Comparison of ENCODE assay signal across 12 cellular contexts in genomic region chr1:222404710-222405109, GRCh38.
A peak's percentile ranks its signal among the peaks of the same experiment; 100 is the strongest.
DNase-seq lines count a peak whose midpoint lies in the region; ATAC-seq lines count a peak whose summit lies in the region.
"Had no signal": no experiment of that assay in that cellular context is flagged by ENCODE, and none has a peak within 500 bp of the region (broad histone marks: within the 10 kb centered on the region; RNA-seq: fewer than 3 reads in every experiment).

No MANE protein-coding gene starts in this region.

- peaks cover 8% of the 10 kb centered on the region for H3K9me3 Mint-ChIP-seq in activated CD4-positive, alpha-beta memory T cell treated with anti-CD3 and anti-CD28 coated beads, Interleukin-2, amount 10 ng/mL, durations not matched to agents 7 days and 5 days

- H3K27ac Mint-ChIP-seq in activated CD4-positive, alpha-beta memory T cell treated with anti-CD3 and anti-CD28 coated beads, Interleukin-2, amount 10 ng/mL, durations not matched to agents 7 days and 5 days: no peak overlapping the region

- CTCF ChIA-PET in activated CD4-positive, alpha-beta memory T cell treated with anti-CD3 and anti-CD28 coated beads, Interleukin-2, amount 10 ng/mL, durations not matched to agents 7 days and 5 days (lab: Charles Lee): no interaction called here

- no peaks in the 10 kb centered on the region for H3K36me3 Mint-ChIP-seq in activated CD4-positive, alpha-beta memory T cell treated with anti-CD3 and anti-CD28 coated beads, Interleukin-2, amount 10 ng/mL, durations not matched to agents 7 days and 5 days (ENCODE audit: low read depth)

- POLR2A ChIA-PET in activated CD4-positive, alpha-beta memory T cell treated with anti-CD3 and anti-CD28 coated beads, Interleukin-2, amount 10 ng/mL, durations not matched to agents 7 days and 5 days (lab: Charles Lee): no interaction called here

- no peaks in the 10 kb centered on the region for H3K9me3 ChIP-seq in MG63
- H3K9me3 ChIP-seq: colonic mucosa had no signal

- peaks cover 3% of the 10 kb centered on the region for H3K4me1 Mint-ChIP-seq in activated CD4-positive, alpha-beta memory T cell treated with anti-CD3 and anti-CD28 coated beads, Interleukin-2, amount 10 ng/mL, durations not matched to agents 7 days and 5 days

- H3K27me3 ChIP-seq in MG63: peaks cover 14% of the 10 kb centered on the region
- H3K27me3 ChIP-seq: colonic mucosa had no signal

- ATAC-seq in GM18498 (IDR thresholded peaks at IDR 0.05; ENCODE audit: unreplicated experiment) (peak; percentile 70), GM19463 (IDR thresholded peaks at IDR 0.05; ENCODE audit: unreplicated experiment) (peak; percentile 63), HG03103 (IDR thresholded peaks at IDR 0.05; ENCODE audit: low read depth, unreplicated experiment) (peak; percentile 88), HG03159 (IDR thresholded peaks at IDR 0.05; ENCODE audit: unreplicated experiment) (no peak), HG02763 (IDR thresholded peaks at IDR 0.05; ENCODE audit: unreplicated experiment) (no peak)

- no peak overlapping the region for H3K4me3 ChIP-seq in MG63
- H3K4me3 ChIP-seq: colonic mucosa, lung had no signal

- DNase-seq in activated CD4-positive, alpha-beta memory T cell treated with anti-CD3 and anti-CD28 coated beads, Interleukin-2, amount 10 ng/mL, durations not matched to agents 7 days and 5 days: no peak
- DNase-seq in superior temporal gyrus (ENCODE audit: extremely low spot score) (no peak), MG63 (no peak)
- DNase-seq: colonic mucosa, DMS153, NCI-H1417 had no signal

- peak overlapping the region; percentile 56 for H3K4me3 Mint-ChIP-seq in activated CD4-positive, alpha-beta memory T cell treated with anti-CD3 and anti-CD28 coated beads, Interleukin-2, amount 10 ng/mL, durations not matched to agents 7 days and 5 days

- H3K27me3 Mint-ChIP-seq in activated CD4-positive, alpha-beta memory T cell treated with anti-CD3 and anti-CD28 coated beads, Interleukin-2, amount 10 ng/mL, durations not matched to agents 7 days and 5 days: peaks cover 12% of the 10 kb centered on the region

- H3K36me3 ChIP-seq in MG63: no peaks in the 10 kb centered on the region
- H3K36me3 ChIP-seq: colonic mucosa had no signal

Comparison
In these comparisons a context has a peak if more than half of its experiments do, and no peak if none do; other contexts are left out.
1. ATAC-seq: peak in GM18498 (single experiment), GM19463 (single experiment) and HG03103 (single experiment); none in HG03159 (single experiment) and HG02763 (single experiment).